14 cellular contexts compared by ENCODE assay signal in the genomic region with DNA sequence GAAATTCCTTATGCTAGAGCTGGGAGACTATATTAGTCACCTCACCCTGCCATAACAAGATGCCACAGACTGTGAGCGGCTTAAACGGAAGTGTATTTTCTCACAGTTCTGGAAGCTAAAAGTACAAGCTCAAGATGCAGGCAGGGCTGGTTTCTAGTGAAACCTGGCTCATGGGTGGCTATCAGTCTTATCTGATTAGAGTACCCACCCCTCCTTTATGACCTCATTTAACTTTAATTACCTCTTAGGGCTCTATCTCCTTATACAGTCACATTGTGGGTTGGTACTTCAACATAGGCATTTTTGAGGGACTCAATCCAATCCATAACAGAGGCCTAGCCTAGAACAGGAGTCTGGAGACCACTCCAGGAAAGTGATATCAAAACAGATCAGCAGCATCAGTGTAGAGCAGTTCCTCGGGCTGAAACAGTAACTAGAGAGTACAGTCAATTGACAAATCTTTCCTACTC. TPM values are rescaled to one million over a fixed set of nuclear protein-coding genes. Genes with fewer than 3 reads are reported as not detected.
DNase-seq lines count a peak whose midpoint lies in the region; ATAC-seq and TF ChIP-seq lines count a peak whose summit lies in the region.
"Had no signal": no experiment of that assay in that cellular context is flagged by ENCODE, and none has a peak within 500 bp of the region (broad histone marks: within the 10 kb centered on the region; RNA-seq: fewer than 3 reads in every experiment).

No MANE protein-coding gene starts in this region.

- peak overlapping the region; percentile 11 for H3K4me3 ChIP-seq in endodermal cell (ENCODE audit: low read length)
- H3K4me3 ChIP-seq: MG63, prostate gland, thoracic aorta had no signal

- no peaks in the 10 kb centered on the region for H3K9me3 Mint-ChIP-seq in endodermal cell
- H3K9me3 Mint-ChIP-seq in neural crest cell = no peaks in the 10 kb centered on the region
- H3K9me3 Mint-ChIP-seq in T-helper 2 cell treated with Interferon-gamma antibody and Interleukin-4, amounts not matched to agents 5 μg/mL and 100 μg/mL, for 36 hours = no peaks in the 10 kb centered on the region
- H3K9me3 Mint-ChIP-seq: activated naive CD8-positive, alpha-beta T cell treated with anti-CD3 and anti-CD28 coated beads, Interleukin-2, amount 10 ng/mL, durations not matched to agents 7 days and 5 days had no signal

- H3K4me3 Mint-ChIP-seq in endodermal cell = no peak overlapping the region
- H3K4me3 Mint-ChIP-seq in neural crest cell = peak overlapping the region; percentile 54
- no peak overlapping the region for H3K4me3 Mint-ChIP-seq in T-helper 2 cell treated with Interferon-gamma antibody and Interleukin-4, amounts not matched to agents 5 μg/mL and 100 μg/mL, for 36 hours
- H3K4me3 Mint-ChIP-seq: activated naive CD8-positive, alpha-beta T cell treated with anti-CD3 and anti-CD28 coated beads, Interleukin-2, amount 10 ng/mL, durations not matched to agents 7 days and 5 days had no signal

- peaks cover 44% of the 10 kb centered on the region for H3K36me3 ChIP-seq in endodermal cell (ENCODE audit: control insufficient read depth, insufficient read depth, low read length)
- H3K36me3 ChIP-seq: prostate gland, thoracic aorta had no signal

- H3K27ac ChIP-seq in endodermal cell (ENCODE audit: low read depth, low read length) = no peak overlapping the region
- H3K27ac ChIP-seq: prostate gland, thoracic aorta had no signal

- ATAC-seq in HG02588 (IDR thresholded peaks at IDR 0.05; ENCODE audit: unreplicated experiment) = no peak
- no peak for ATAC-seq in GM18498 (IDR thresholded peaks at IDR 0.05; ENCODE audit: unreplicated experiment)

- no peaks in the 10 kb centered on the region for H3K9me3 ChIP-seq in endodermal cell (ENCODE audit: control insufficient read depth, low read length)
- H3K9me3 ChIP-seq: MG63, prostate gland, thoracic aorta had no signal

- H3K4me1 Mint-ChIP-seq in endodermal cell = peaks cover 24% of the 10 kb centered on the region
- peaks cover 33% of the 10 kb centered on the region for H3K4me1 Mint-ChIP-seq in neural crest cell
- H3K4me1 Mint-ChIP-seq in T-helper 2 cell treated with Interferon-gamma antibody and Interleukin-4, amounts not matched to agents 5 μg/mL and 100 μg/mL, for 36 hours (ENCODE audit: low read depth) = peaks cover 23% of the 10 kb centered on the region

- 88 to 100% methylated on average over 2 to 3 of the region's 3 CpGs for WGBS in endodermal cell (ENCODE audit: insufficient coverage in 1 of 2, insufficient read length in 1 of 2), 2 experiments

- no peaks in the 10 kb centered on the region for H3K4me1 ChIP-seq in endodermal cell (ENCODE audit: control insufficient read depth, insufficient read depth, low read length)
- H3K4me1 ChIP-seq: prostate gland had no signal

- H3K27me3 ChIP-seq in endodermal cell (ENCODE audit: control insufficient read depth, insufficient read depth, low read length, poor library complexity, severe bottlenecking) = no peaks in the 10 kb centered on the region
- H3K27me3 ChIP-seq: MG63 had no signal

- H3K36me3 Mint-ChIP-seq in endodermal cell (ENCODE audit: low read depth) = peaks cover 30% of the 10 kb centered on the region
- peaks cover 6% of the 10 kb centered on the region for H3K36me3 Mint-ChIP-seq in neural crest cell (ENCODE audit: low read depth)
- H3K36me3 Mint-ChIP-seq in T-helper 2 cell treated with Interferon-gamma antibody and Interleukin-4, amounts not matched to agents 5 μg/mL and 100 μg/mL, for 36 hours (ENCODE audit: low read depth) = peaks cover 8% of the 10 kb centered on the region

- in situ Hi-C loops in G401 (cut with HindIII; ENCODE audit: low sequenced_read_pairs) = no loop called here

- H3K27ac Mint-ChIP-seq in endodermal cell (peak overlapping the region; percentile 7), neural crest cell (ENCODE audit: unreplicated experiment) (no peak overlapping the region)
- no peak overlapping the region for H3K27ac Mint-ChIP-seq in T-helper 2 cell treated with Interferon-gamma antibody and Interleukin-4, amounts not matched to agents 5 μg/mL and 100 μg/mL, for 36 hours
- H3K27ac Mint-ChIP-seq: activated naive CD8-positive, alpha-beta T cell treated with anti-CD3 and anti-CD28 coated beads, Interleukin-2, amount 10 ng/mL, durations not matched to agents 7 days and 5 days had no signal

- no peak overlapping the region for H3K9ac ChIP-seq in endodermal cell (ENCODE audit: extremely low read depth, low read length, poor library complexity, severe bottlenecking)

- DNase-seq in G401 (ENCODE audit: low spot score) = peak; percentile 8
- DNase-seq in NCI-H82 treated with DMSO at 0.1 percent for 48 hours (lab: John Stamatoyannopoulos, UW; ENCODE audit: unreplicated experiment) = peak; percentile 11
- DNase-seq in endodermal cell = no peak
- DNase-seq in neural crest cell (ENCODE audit: low read depth, low spot score) = no peak
- DNase-seq in activated naive CD4-positive, alpha-beta T cell treated with anti-CD3 and anti-CD28 coated beads, Interleukin-2, amount 50 U/mL, for 16 hours = no peak
- DNase-seq in T-helper 2 cell treated with Interferon-gamma antibody and Interleukin-4, amounts not matched to agents 5 μg/mL and 100 μg/mL, for 36 hours (ENCODE audit: low spot score) = no peak
- DNase-seq: activated CD4-positive, alpha-beta T cell treated with anti-CD3 and anti-CD28 coated beads, Interleukin-2, amount 50 U/mL, for 48 hours; activated naive CD8-positive, alpha-beta T cell treated with anti-CD3 and anti-CD28 coated beads, Interleukin-2, amount 10 ng/mL, durations not matched to agents 7 days and 5 days; MG63; NCI-H526 had no signal

- H3K27me3 Mint-ChIP-seq in endodermal cell (ENCODE audit: insufficient read depth) = no peaks in the 10 kb centered on the region
- H3K27me3 Mint-ChIP-seq in neural crest cell (ENCODE audit: low read depth) = no peaks in the 10 kb centered on the region
- H3K27me3 Mint-ChIP-seq in T-helper 2 cell treated with Interferon-gamma antibody and Interleukin-4, amounts not matched to agents 5 μg/mL and 100 μg/mL, for 36 hours (ENCODE audit: low read depth) = peaks cover 6% of the 10 kb centered on the region

- TF ChIP-seq CTCF in endodermal cell (conservative IDR thresholded peaks at IDR 0.05) (no peak), neural crest cell (conservative IDR thresholded peaks at IDR 0.05) (no peak)

RNA-seq across cellular contexts. Expression of a gene that starts 2.3 kb away (rescaled TPM):
- 11.4 and 18.4 TPM in 2 replicates for total RNA-seq in G401 (2014; rRNA removed; shearing (Covaris generic))
- total RNA-seq in endodermal cell (10 to 100 TPM; 13.9 to 19.5 TPM), neural crest cell (22.5 and 23.2 TPM in 2 replicates)
- 20.5 TPM for polyA plus RNA-seq in endodermal cell (2013, experiment 1 of 2)
- polyA plus RNA-seq in endodermal cell (2013, experiment 2 of 2) = 18.6 TPM

RNA-seq across cellular contexts. Expression of a gene that starts 46.2 kb away (rescaled TPM):
- 118 and 161 TPM in 2 replicates for total RNA-seq in G401 (2014; rRNA removed; shearing (Covaris generic))
- total RNA-seq in endodermal cell (100 to 1,000 TPM; 123 to 152 TPM), neural crest cell (9.4 and 9.5 TPM in 2 replicates)
- 41.5 TPM for polyA plus RNA-seq in endodermal cell (2013, experiment 1 of 2)
- 42.5 TPM for polyA plus RNA-seq in endodermal cell (2013, experiment 2 of 2)

Comparison
In these comparisons a context has a peak if more than half of its experiments do, and no peak if none do; other contexts are left out.
1. DNase-seq: peak in G401 (single experiment) and NCI-H82 treated with DMSO at 0.1 percent for 48 hours (single experiment); none in endodermal cell (single experiment), neural crest cell (single experiment), activated naive CD4-positive, alpha-beta T cell treated with anti-CD3 and anti-CD28 coated beads, Interleukin-2, amount 50 U/mL, for 16 hours (single experiment) and T-helper 2 cell treated with Interferon-gamma antibody and Interleukin-4, amounts not matched to agents 5 μg/mL and 100 μg/mL, for 36 hours (single experiment).
2. RNA of a gene that starts 46.2 kb away (total RNA-seq): 118 to 161 TPM in G401 and 123 to 152 TPM in endodermal cell; 9.4 to 9.5 TPM in neural crest cell; every median in the first group is over 10 times any median in the second.